Comparison of ENCODE assay signal across 15 cellular contexts in genomic region chr11:70306586-70307033, GRCh38. TPM values are rescaled to one million over a fixed set of nuclear protein-coding genes. Genes with fewer than 3 reads are reported as not detected.
DNase-seq lines count a peak whose midpoint lies in the region; ATAC-seq, FAIRE-seq and TF ChIP-seq lines count a peak whose summit lies in the region.
"Had no signal": no experiment of that assay in that cellular context is flagged by ENCODE, and none has a peak within 500 bp of the region (broad histone marks: within the 10 kb centered on the region; RNA-seq: fewer than 3 reads in every experiment).

No MANE protein-coding gene starts in this region.

- H3K9ac ChIP-seq in IMR-90 (ENCODE audit: low read depth, low read length) (no peak overlapping the region), colonic mucosa (ENCODE audit: low read depth in 2 of 2, low read length in 2 of 2) (no peak overlapping the region)

- no peak overlapping the region for H4K5ac ChIP-seq in IMR-90 (ENCODE audit: low read depth, low read length)

- H2BK120ac ChIP-seq in IMR-90 (ENCODE audit: low read depth, low read length) = no peak overlapping the region

- in situ Hi-C loops in IMR-90 (cut with MboI; ENCODE audit: low sequenced_read_pairs) = no loop called here

- dilution Hi-C loops in IMR-90 (cut with HindIII; ENCODE audit: low sequenced_read_pairs, unreplicated experiment) = no loop called here

- no peak overlapping the region for H2BK20ac ChIP-seq in IMR-90 (ENCODE audit: low read depth, low read length)

- H4K8ac ChIP-seq in IMR-90 (ENCODE audit: low read depth in 2 of 2, low read length in 2 of 2) = no peak overlapping the region; a peak in 1 of 4 replicates

- no peak overlapping the region for H3K4me2 ChIP-seq in IMR-90 (ENCODE audit: low read depth, low read length)

- H4K20me1 ChIP-seq in IMR-90 (ENCODE audit: insufficient read depth, low read length) = peaks cover 41% of the 10 kb centered on the region

- H3K36me3 ChIP-seq in IMR-90 (ENCODE audit: control insufficient read depth, insufficient read depth, low read length) (peaks cover 5% of the 10 kb centered on the region), colonic mucosa (no peaks in the 10 kb centered on the region), pancreas (no peaks in the 10 kb centered on the region)

- no peak overlapping the region for H3K4ac ChIP-seq in IMR-90 (ENCODE audit: low read depth, low read length)

- no peak overlapping the region for H2BK15ac ChIP-seq in IMR-90 (ENCODE audit: low read depth, low read length)

- peak overlapping the region; percentile 3; the same call in 1 of the 2 replicates for H2AK5ac ChIP-seq in IMR-90 (ENCODE audit: low read depth, low read length)

- no peak overlapping the region for H2AK9ac ChIP-seq in IMR-90 (replicated peaks; ENCODE audit: low read depth, low read length, poor library complexity)

- H3K27me3 ChIP-seq in IMR-90 (ENCODE audit: control insufficient read depth, insufficient read depth, low read length) (no peaks in the 10 kb centered on the region), colonic mucosa (no peaks in the 10 kb centered on the region), pancreas (no peaks in the 10 kb centered on the region)
- H3K27me3 ChIP-seq: BLaER1 treated with 17β-estradiol and CSF1 and Interleukin-3, amounts not matched to agents 10 nM and 100 nM; body of pancreas; tibial nerve had no signal

- no peak overlapping the region for H3K56ac ChIP-seq in IMR-90 (ENCODE audit: extremely low read depth, insufficient read depth, low read length)

- no peak overlapping the region for H3K23ac ChIP-seq in IMR-90 (ENCODE audit: low read depth, low read length)

- H3K18ac ChIP-seq in IMR-90 (ENCODE audit: low read depth, low read length) = no peak overlapping the region

- no peak for TF ChIP-seq RAD21 in IMR-90 (IDR thresholded peaks at IDR 0.05; ENCODE audit: low read length)

- peak overlapping the region; percentile 8 for H2BK5ac ChIP-seq in IMR-90 (ENCODE audit: low read depth, low read length, poor library complexity, severe bottlenecking)

- TF ChIP-seq CTCF in IMR-90 (conservative IDR thresholded peaks at IDR 0.05; ENCODE audit: low read depth, low read length) (no peak), colonic mucosa (IDR thresholded peaks at IDR 0.05) (no peak), pancreas (IDR thresholded peaks at IDR 0.05) (no peak)

- POLR2A ChIA-PET in IMR-90 (lab: Charles Lee; ENCODE audit: unreplicated experiment) = no interaction called here

- peaks cover 29% of the 10 kb centered on the region for H3K4me1 ChIP-seq in IMR-90 (ENCODE audit: control insufficient read depth, insufficient read depth, low read length)
- no peaks in the 10 kb centered on the region for H3K4me1 ChIP-seq in colonic mucosa
- H3K4me1 ChIP-seq in pancreas = peaks cover 0 to 8% (median 5%) of the 10 kb centered on the region in 3 donors
- H3K4me1 ChIP-seq: body of pancreas had no signal

- H3K4me3 ChIP-seq in IMR-90 (ENCODE audit: insufficient read depth, low read depth, low read length) (no peak overlapping the region), colonic mucosa (no peak overlapping the region), pancreas (no peak overlapping the region)
- H3K4me3 ChIP-seq: BLaER1 treated with 17β-estradiol and CSF1 and Interleukin-3, amounts not matched to agents 10 nM and 100 nM; body of pancreas; tibial nerve had no signal

- ATAC-seq in IMR-90 (ENCODE audit: low read depth) (no peak), pancreas (peak in 3 of 4 donors; percentile 28 to 63 (median 56))
- ATAC-seq: body of pancreas had no signal

- no TSS peak for BruUV-seq in IMR-90 (replicated peaks; lab: Mats Ljungman, UMichigan)

- peaks cover 34 to 78% of the 10 kb centered on the region in 2 experiments for H3K79me1 ChIP-seq in IMR-90 (ENCODE audit: low read depth in 1 of 2, low read length in 2 of 2)

- no peak overlapping the region for H4K91ac ChIP-seq in IMR-90 (ENCODE audit: insufficient read depth, low read depth, low read length)

- H3K27ac ChIP-seq in IMR-90 (ENCODE audit: insufficient read depth, low read length) (no peak overlapping the region), colonic mucosa (peak overlapping the region; percentile 54), pancreas (peak overlapping the region in 1 of 4 donors; percentile 41)
- H3K27ac ChIP-seq: tibial nerve had no signal

- no peak for FAIRE-seq in pancreas (lab: Jason Lieb, UNC)
- FAIRE-seq: H1 had no signal

- H3K9me3 ChIP-seq in IMR-90 (ENCODE audit: control insufficient read depth, insufficient read depth, low read length) (no peaks in the 10 kb centered on the region), colonic mucosa (no peaks in the 10 kb centered on the region), pancreas (no peaks in the 10 kb centered on the region)
- H3K9me3 ChIP-seq: BLaER1 treated with 17β-estradiol and CSF1 and Interleukin-3, amounts not matched to agents 10 nM and 100 nM; body of pancreas; tibial nerve had no signal

- H3K9me1 ChIP-seq in IMR-90 (ENCODE audit: insufficient read depth, low read length) = peaks cover 32% of the 10 kb centered on the region

- no peak for TF ChIP-seq POLR2A in IMR-90 (IDR thresholded peaks at IDR 0.05; ENCODE audit: low read depth, low read length)

- CTCF ChIA-PET in IMR-90 (lab: Yijun Ruan, JAX) = no interaction called here

- no CpG with 5 or more reads among the region's 4 CpGs for WGBS in IMR-90 (ENCODE audit: extremely low coverage in 2 of 2, insufficient read length in 1 of 2), 2 experiments
- whole genome bisulfite sequencing in pancreas, 2 donors = 14 to 21% methylated on average over 4 of the region's 4 CpGs

- no peak overlapping the region for H2AFZ ChIP-seq in IMR-90 (replicated peaks; ENCODE audit: low read length, poor library complexity)

- no peak overlapping the region; the same call in 1 of the 2 replicates for H3K14ac ChIP-seq in IMR-90 (replicated peaks; ENCODE audit: low read depth, low read length)

- DNase-seq in IMR-90 (no peak), OCI-M1 (lab: John Stamatoyannopoulos, UW) (peak; percentile 88), colonic mucosa (no peak), pancreas (no peak), NCI-H128 (lab: John Stamatoyannopoulos, UW; ENCODE audit: unreplicated experiment) (no peak), NCI-H345 treated with DMSO at 0.1 percent for 48 hours (lab: John Stamatoyannopoulos, UW; ENCODE audit: unreplicated experiment) (no peak), GOT3 (lab: John Stamatoyannopoulos, UW) (no peak)
- DNase-seq: activated CD4-positive, alpha-beta T cell treated with anti-CD3 and anti-CD28 coated beads for 48 hours; activated naive CD4-positive, alpha-beta T cell; body of pancreas; NCI-H2107; T-helper 9 cell had no signal

- intact Hi-C loops in IMR-90 (cut with micrococcal nuclease) (no loop called here), colonic mucosa (cut with DNase I) (no loop called here), pancreas (cut with DNase I) (no loop called here)

TF ChIP-seq in IMR-90, 13 proteins besides CTCF, POLR2A, EP300 and RAD21:
- TF ChIP-seq CHD1 (IDR thresholded peaks at IDR 0.05; ENCODE audit: low read depth, low read length) (no peak), MAZ (IDR thresholded peaks at IDR 0.05; ENCODE audit: borderline replicate concordance, low read depth, low read length) (no peak), RCOR1 (IDR thresholded peaks at IDR 0.05; ENCODE audit: insufficient replicate concordance, low read length) (no peak), SMC3 (IDR thresholded peaks at IDR 0.05; ENCODE audit: low read depth, low read length) (no peak), BHLHE40 (IDR thresholded peaks at IDR 0.05; ENCODE audit: low read depth, low read length) (no peak), CEBPB (IDR thresholded peaks at IDR 0.05; ENCODE audit: low read depth, low read length) (no peak), RFX5 (IDR thresholded peaks at IDR 0.05; ENCODE audit: low read depth, low read length) (no peak), NFE2L2 (IDR thresholded peaks at IDR 0.05; ENCODE audit: low read depth, low read length) (no peak), MXI1 (IDR thresholded peaks at IDR 0.05; ENCODE audit: borderline replicate concordance, low read depth, low read length) (no peak), ELK1 (IDR thresholded peaks at IDR 0.05; ENCODE audit: borderline replicate concordance, low read depth, low read length) (no peak)

RNA-seq across cellular contexts. Expression of gene PPFIA1, which starts 36.1 kb away (rescaled TPM):
- total RNA-seq in IMR-90 (2012; rRNA removed) = 25.6 and 33.9 TPM in 2 replicates
- polyA plus RNA-seq in IMR-90 (2012; rRNA removed) = 37.2 and 46.4 TPM in 2 replicates
- 18.8 and 31.7 TPM in 2 replicates for polyA plus RNA-seq in IMR-90 (2012; cell fraction: cytosol; rRNA removed)
- polyA plus RNA-seq in IMR-90 (2012; cell fraction: nucleus; rRNA removed; ENCODE audit: low replicate concordance) = 64.7 and 95.6 TPM in 2 replicates
- total RNA-seq in colonic mucosa = 10 to 100 TPM; 46.9 to 47.5 TPM
- 10 to 100 TPM; 14.9 to 28.7 (median 21.1) TPM for total RNA-seq in pancreas
- 10 to 100 TPM; 18.3 to 24.9 TPM for polyA plus RNA-seq in pancreas
